8 cellular contexts compared by ENCODE assay signal in genomic region chr16:30052671-30053372, GRCh38. TPM values are rescaled to one million over a fixed set of nuclear protein-coding genes. Genes with fewer than 3 reads are reported as not detected.
DNase-seq lines count a peak whose midpoint lies in the region; ATAC-seq, FAIRE-seq and TF ChIP-seq lines count a peak whose summit lies in the region.

No MANE protein-coding gene starts in this region.

- TF ChIP-seq CTCF in keratinocyte (optimal IDR thresholded peaks at IDR 0.05 in 1 of 3, IDR thresholded peaks at IDR 0.05 in 1 of 3, conservative IDR thresholded peaks at IDR 0.05 in 1 of 3; ENCODE audit: extremely low read depth in 1 of 3, insufficient read depth in 2 of 3, low read length in 3 of 3) = no peak

- H3K4me2 ChIP-seq in keratinocyte (ENCODE audit: control insufficient read depth, extremely low read depth, insufficient read depth, low read depth, low read length) = peak overlapping the region; percentile 99

- FAIRE-seq in GM12891 (lab: Jason Lieb, UNC) = peak; percentile 87
- FAIRE-seq in keratinocyte (lab: Jason Lieb, UNC) = no peak

- H2AFZ ChIP-seq in keratinocyte (ENCODE audit: control insufficient read depth, low read length) = peak overlapping the region; percentile 69

- TF ChIP-seq POLR2A in GM12891 (IDR thresholded peaks at IDR 0.05; ENCODE audit: low read depth, low read length) = no peak

- dilution Hi-C loops in keratinocyte (cut with MboI; ENCODE audit: extremely low pct_ligation_motif_present, low sequenced_read_pairs) = no loop called here

- H3K9ac ChIP-seq in keratinocyte (ENCODE audit: control insufficient read depth, extremely low read depth, insufficient read depth, low read length) = peak overlapping the region; percentile 67

- peak; percentile 94 for DNase-seq in GM12891 (ENCODE audit: insufficient read length, low spot score)
- peak; percentile 91 for DNase-seq in NCI-H226
- DNase-seq in activated CD4-positive, CD25-positive, alpha-beta regulatory T cell (lab: John Stamatoyannopoulos, UW) = peak; percentile 77 to 86 (median 78)
- peak; percentile 29 to 89 (median 78) for DNase-seq in caudate nucleus (lab: John Stamatoyannopoulos, UW)
- peak; percentile 63 for DNase-seq in keratinocyte (ENCODE audit: low read depth, low spot score)
- DNase-seq in stimulated activated CD4-positive, alpha-beta T cell treated with anti-CD3 and anti-CD28 coated beads, Interleukin-12 subunit alpha, Interleukin-12 subunit beta, amount 100 ng/mL, for 24 hours (ENCODE audit: low read depth in 2 of 2) = peak; percentile 84 to 94

- H3K27ac ChIP-seq in caudate nucleus (ENCODE audit: low read depth, low read length) = no peak overlapping the region
- peak overlapping the region; percentile 69 for H3K27ac ChIP-seq in keratinocyte (ENCODE audit: control insufficient read depth, insufficient read depth, low read length)

- H3K9me1 ChIP-seq in keratinocyte (ENCODE audit: control insufficient read depth, extremely low read depth, insufficient read depth, low read length) = no peaks in the 10 kb centered on the region

- H3K79me2 ChIP-seq in keratinocyte (ENCODE audit: control insufficient read depth, insufficient read depth, low read length) = peaks cover 2% of the 10 kb centered on the region

- H3K36me3 ChIP-seq in keratinocyte (ENCODE audit: control insufficient read depth in 2 of 2, extremely low read depth in 1 of 2, insufficient read depth in 2 of 2, low read length in 2 of 2) = peaks cover 0 to 3% of the 10 kb centered on the region in 2 experiments

- no peaks in the 10 kb centered on the region for H3K9me3 ChIP-seq in keratinocyte (ENCODE audit: control insufficient read depth, low read depth, low read length)

- H3K27me3 ChIP-seq in keratinocyte (ENCODE audit: control insufficient read depth, extremely low read depth, insufficient read depth, low read length) = no peaks in the 10 kb centered on the region

- no peaks in the 10 kb centered on the region for H4K20me1 ChIP-seq in keratinocyte (ENCODE audit: control insufficient read depth, extremely low read depth, insufficient read depth, low read length)

- peak; percentile 45 for ATAC-seq in HG03139 (IDR thresholded peaks at IDR 0.05; ENCODE audit: unreplicated experiment)
- no peak for ATAC-seq in GM21528 (IDR thresholded peaks at IDR 0.05; ENCODE audit: low FRiP score, unreplicated experiment)

- H3K4me3 ChIP-seq in keratinocyte (ENCODE audit: control insufficient read depth in 2 of 3, extremely low read depth in 1 of 3, insufficient read depth in 2 of 3, low read depth in 1 of 3, low read length in 3 of 3) = peak overlapping the region; percentile 72 to 92 (median 81)

- H3K4me1 ChIP-seq in keratinocyte (ENCODE audit: control insufficient read depth, extremely low read depth, insufficient read depth, low read length) = peaks cover 30% of the 10 kb centered on the region

TF ChIP-seq in GM12891, 5 proteins besides CTCF, POLR2A, EP300 and RAD21:
- TF ChIP-seq POU2F2 (IDR thresholded peaks at IDR 0.05; ENCODE audit: low read depth, low read length) = no peak
- TF ChIP-seq TAF1 (IDR thresholded peaks at IDR 0.05; ENCODE audit: low read depth, low read length) = no peak
- TF ChIP-seq POLR2AphosphoS5 (IDR thresholded peaks at IDR 0.05; ENCODE audit: low read depth, low read length) = no peak
- no peak for TF ChIP-seq PAX5 (IDR thresholded peaks at IDR 0.05; ENCODE audit: insufficient read depth, low read length, severe bottlenecking)
- TF ChIP-seq SPI1 (IDR thresholded peaks at IDR 0.05; ENCODE audit: low read depth, low read length) = peak; percentile 6; the same call in 1 of the 2 replicates

RNA-seq across cellular contexts. Expression of gene ALDOA, which starts 12.7 kb away (rescaled TPM):
- polyA plus RNA-seq in GM12891 (2012; ENCODE audit: low read depth, missing spikeins) = 1,510 TPM
- polyA plus RNA-seq in keratinocyte = 740 to 1,250 TPM (median 800 TPM) in 3 replicates
- polyA plus RNA-seq in keratinocyte (2011; ENCODE audit: low read depth) = 1,790 TPM
- polyA plus RNA-seq in keratinocyte (2011; cell fraction: cytosol; rRNA removed) = 996 and 1,617 TPM in 2 replicates
- polyA plus RNA-seq in keratinocyte (2011; cell fraction: nucleus; rRNA removed) = 581 and 686 TPM in 2 replicates
- polyA plus RNA-seq in keratinocyte (2012; ENCODE audit: low replicate concordance) = 1,357 and 1,695 TPM in 2 replicates
- 1,099 to 2,593 TPM (median 1,237 TPM) in 3 replicates for polyA minus RNA-seq in keratinocyte
- polyA minus RNA-seq in keratinocyte (2011; cell fraction: cytosol; rRNA and poly(A)+ RNA removed) = 2,380 TPM
- polyA minus RNA-seq in keratinocyte (2011; cell fraction: nucleus; rRNA and poly(A)+ RNA removed) = 410 and 424 TPM in 2 replicates

RNA-seq across cellular contexts. Expression of gene TLCD3B, which starts 21.8 kb away (rescaled TPM):
- 0.50 TPM for polyA plus RNA-seq in GM12891 (2012; ENCODE audit: low read depth, missing spikeins)
- 0.08 TPM in 1 of 3 replicates, not detected in the others for polyA plus RNA-seq in keratinocyte
- not detected for polyA plus RNA-seq in keratinocyte (2011; ENCODE audit: low read depth)
- polyA plus RNA-seq in keratinocyte (2011; cell fraction: cytosol; rRNA removed) = not detected in 2 replicates
- not detected in 2 replicates for polyA plus RNA-seq in keratinocyte (2011; cell fraction: nucleus; rRNA removed)
- not detected in 2 replicates for polyA plus RNA-seq in keratinocyte (2012; ENCODE audit: low replicate concordance)
- polyA minus RNA-seq in keratinocyte = not detected in 3 replicates
- polyA minus RNA-seq in keratinocyte (2011; cell fraction: cytosol; rRNA and poly(A)+ RNA removed) = not detected
- not detected in 2 replicates for polyA minus RNA-seq in keratinocyte (2011; cell fraction: nucleus; rRNA and poly(A)+ RNA removed)

RNA-seq across cellular contexts. Expression of gene PPP4C, which starts 23.0 kb away (rescaled TPM):
- polyA plus RNA-seq in GM12891 (2012; ENCODE audit: low read depth, missing spikeins) = 99.6 TPM
- polyA plus RNA-seq in keratinocyte = 124 to 188 TPM (median 167 TPM) in 3 replicates
- 101 TPM for polyA plus RNA-seq in keratinocyte (2011; ENCODE audit: low read depth)
- 113 and 148 TPM in 2 replicates for polyA plus RNA-seq in keratinocyte (2011; cell fraction: cytosol; rRNA removed)
- polyA plus RNA-seq in keratinocyte (2011; cell fraction: nucleus; rRNA removed) = 120 and 128 TPM in 2 replicates
- 113 and 135 TPM in 2 replicates for polyA plus RNA-seq in keratinocyte (2012; ENCODE audit: low replicate concordance)
- 294 to 472 TPM (median 388 TPM) in 3 replicates for polyA minus RNA-seq in keratinocyte
- polyA minus RNA-seq in keratinocyte (2011; cell fraction: cytosol; rRNA and poly(A)+ RNA removed) = 300 TPM
- polyA minus RNA-seq in keratinocyte (2011; cell fraction: nucleus; rRNA and poly(A)+ RNA removed) = 58.5 and 62.4 TPM in 2 replicates

RNA-seq across cellular contexts. Expression of gene C16orf92, which starts 29.8 kb away (rescaled TPM):
- not detected for polyA plus RNA-seq in GM12891 (2012; ENCODE audit: low read depth, missing spikeins)
- polyA plus RNA-seq in keratinocyte = not detected in 3 replicates
- polyA plus RNA-seq in keratinocyte (2011; ENCODE audit: low read depth) = not detected
- not detected in 2 replicates for polyA plus RNA-seq in keratinocyte (2011; cell fraction: cytosol; rRNA removed)
- not detected in 2 replicates for polyA plus RNA-seq in keratinocyte (2011; cell fraction: nucleus; rRNA removed)
- polyA plus RNA-seq in keratinocyte (2012; ENCODE audit: low replicate concordance) = not detected in 2 replicates
- polyA minus RNA-seq in keratinocyte = not detected in 3 replicates
- not detected for polyA minus RNA-seq in keratinocyte (2011; cell fraction: cytosol; rRNA and poly(A)+ RNA removed)
- not detected in 2 replicates for polyA minus RNA-seq in keratinocyte (2011; cell fraction: nucleus; rRNA and poly(A)+ RNA removed)

RNA-seq across cellular contexts. Expression of gene TBX6, which starts 38.9 kb away (rescaled TPM):
- polyA plus RNA-seq in GM12891 (2012; ENCODE audit: low read depth, missing spikeins) = 0.63 TPM
- polyA plus RNA-seq in keratinocyte = 0.06 to 0.18 TPM (median 0.18 TPM) in 3 replicates
- polyA plus RNA-seq in keratinocyte (2011; ENCODE audit: low read depth) = 0.77 TPM
- 0.04 and 0.16 TPM in 2 replicates for polyA plus RNA-seq in keratinocyte (2011; cell fraction: cytosol; rRNA removed)
- 0.32 and 0.61 TPM in 2 replicates for polyA plus RNA-seq in keratinocyte (2011; cell fraction: nucleus; rRNA removed)
- 0.31 and 0.71 TPM in 2 replicates for polyA plus RNA-seq in keratinocyte (2012; ENCODE audit: low replicate concordance)
- polyA minus RNA-seq in keratinocyte = 0.13 TPM in 1 of 3 replicates, not detected in the others
- not detected for polyA minus RNA-seq in keratinocyte (2011; cell fraction: cytosol; rRNA and poly(A)+ RNA removed)
- not detected in 2 replicates for polyA minus RNA-seq in keratinocyte (2011; cell fraction: nucleus; rRNA and poly(A)+ RNA removed)
